In genomic region chr14:34711808-34712712, GRCh38 we compare ENCODE assay signal across 12 cellular contexts. TPM values are rescaled to one million over a fixed set of nuclear protein-coding genes. Genes with fewer than 3 reads are reported as not detected.
A peak's percentile ranks its signal among the peaks of the same experiment; 100 is the strongest.
DNase-seq lines count a peak whose midpoint lies in the region; ATAC-seq, FAIRE-seq and TF ChIP-seq lines count a peak whose summit lies in the region.
"Had no signal": no experiment of that assay in that cellular context is flagged by ENCODE, and none has a peak within 500 bp of the region (broad histone marks: within the 10 kb centered on the region; RNA-seq: fewer than 3 reads in every experiment).

No MANE protein-coding gene starts in this region.

- H3K4me3 Mint-ChIP-seq in WTC11: no peak overlapping the region

- DNase-seq in GM19239 (ENCODE audit: insufficient read length, low spot score): no peak
- no peak for DNase-seq in WTC11 (ENCODE audit: low spot score)
- DNase-seq in inferior parietal cortex (ENCODE audit: extremely low spot score): peak; percentile 31
- DNase-seq in stromal cell of bone marrow (ENCODE audit: low read depth): peak; percentile 59
- no peak for DNase-seq in NCI-H1105 (lab: John Stamatoyannopoulos, UW)
- DNase-seq in AG20443 (ENCODE audit: low spot score): no peak
- DNase-seq in NCI-H1930 (lab: John Stamatoyannopoulos, UW): no peak
- DNase-seq: activated CD4-positive, alpha-beta T cell treated with anti-CD3 and anti-CD28 coated beads, Interleukin-2, amount 50 U/mL, for 4 hours; activated naive CD8-positive, alpha-beta T cell treated with anti-CD3 and anti-CD28 coated beads, Interleukin-2, amount 10 ng/mL, durations not matched to agents 7 days and 5 days; DMS79 treated with DMSO at 0.1 percent for 48 hours; H9 had no signal

- no peak for TF ChIP-seq CTCF in WTC11 (IDR thresholded peaks at IDR 0.05)

- POLR2A ChIA-PET in WTC11 (lab: Charles Lee): no interaction called here

- H3K27me3 Mint-ChIP-seq in WTC11 (ENCODE audit: low read depth): peaks cover 15% of the 10 kb centered on the region

- peaks cover 10% of the 10 kb centered on the region for H3K4me1 Mint-ChIP-seq in WTC11

- no peak overlapping the region for H3K27ac Mint-ChIP-seq in WTC11
- H3K27ac Mint-ChIP-seq: activated naive CD8-positive, alpha-beta T cell treated with anti-CD3 and anti-CD28 coated beads, Interleukin-2, amount 10 ng/mL, durations not matched to agents 7 days and 5 days; H9; progenitor cell of endocrine pancreas had no signal

- ATAC-seq in WTC11: no peak

- peaks cover 11% of the 10 kb centered on the region for H3K36me3 Mint-ChIP-seq in WTC11

- FAIRE-seq in GM19239 (lab: Jason Lieb, UNC): peak; percentile 37

- no peaks in the 10 kb centered on the region for H3K9me3 Mint-ChIP-seq in WTC11
- H3K9me3 Mint-ChIP-seq: activated naive CD8-positive, alpha-beta T cell treated with anti-CD3 and anti-CD28 coated beads, Interleukin-2, amount 10 ng/mL, durations not matched to agents 7 days and 5 days; H9 had no signal

- CTCF ChIA-PET in WTC11 (lab: Charles Lee): interaction anchor here (1.0 to 3.1 kb wide), 2 partner anchors 9 to 11 kb away, joined by 6 to 35 read pairs; no protein-coding TSS in a partner anchor

TF ChIP-seq in WTC11, 78 proteins besides CTCF, POLR2A, EP300 and RAD21:
- 0 out of 2 replicates have a peak, but pooled peaks have one; percentile 8 for TF ChIP-seq GABPB1 (CRISPR knock-in tag; IDR thresholded peaks at IDR 0.05)
- no peak for TF ChIP-seq ZNF121 (CRISPR knock-in tag; IDR thresholded peaks at IDR 0.05)
- TF ChIP-seq FOXP1 (CRISPR knock-in tag; IDR thresholded peaks at IDR 0.05; ENCODE audit: borderline replicate concordance): no peak
- no peak for TF ChIP-seq TCF7 (CRISPR knock-in tag; IDR thresholded peaks at IDR 0.05; ENCODE audit: low read depth)
- TF ChIP-seq, protein P1, sequence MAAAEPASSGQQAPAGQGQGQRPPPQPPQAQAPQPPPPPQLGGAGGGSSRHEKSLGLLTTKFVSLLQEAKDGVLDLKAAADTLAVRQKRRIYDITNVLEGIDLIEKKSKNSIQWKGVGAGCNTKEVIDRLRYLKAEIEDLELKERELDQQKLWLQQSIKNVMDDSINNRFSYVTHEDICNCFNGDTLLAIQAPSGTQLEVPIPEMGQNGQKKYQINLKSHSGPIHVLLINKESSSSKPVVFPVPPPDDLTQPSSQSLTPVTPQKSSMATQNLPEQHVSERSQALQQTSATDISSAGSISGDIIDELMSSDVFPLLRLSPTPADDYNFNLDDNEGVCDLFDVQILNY (CRISPR knock-in tag; IDR thresholded peaks at IDR 0.05): no peak
TF ChIP-seq in WTC11: peak in this region for 1.

RNA-seq across cellular contexts. Expression of gene CFL2, which starts 2.3 kb away (rescaled TPM):
- total RNA-seq in WTC11 (2021): 13.1 to 20.1 TPM (median 14.7 TPM) in 3 replicates

Comparison
In these comparisons a context has a peak if more than half of its experiments do, and no peak if none do; other contexts are left out.
1. DNase-seq: peak in inferior parietal cortex (single experiment) and stromal cell of bone marrow (single experiment); none in GM19239 (single experiment), WTC11 (single experiment), NCI-H1105 (single experiment), AG20443 (single experiment) and NCI-H1930 (0 of 2).